Comparison of ENCODE assay signal across 8 cellular contexts in the genomic region with DNA sequence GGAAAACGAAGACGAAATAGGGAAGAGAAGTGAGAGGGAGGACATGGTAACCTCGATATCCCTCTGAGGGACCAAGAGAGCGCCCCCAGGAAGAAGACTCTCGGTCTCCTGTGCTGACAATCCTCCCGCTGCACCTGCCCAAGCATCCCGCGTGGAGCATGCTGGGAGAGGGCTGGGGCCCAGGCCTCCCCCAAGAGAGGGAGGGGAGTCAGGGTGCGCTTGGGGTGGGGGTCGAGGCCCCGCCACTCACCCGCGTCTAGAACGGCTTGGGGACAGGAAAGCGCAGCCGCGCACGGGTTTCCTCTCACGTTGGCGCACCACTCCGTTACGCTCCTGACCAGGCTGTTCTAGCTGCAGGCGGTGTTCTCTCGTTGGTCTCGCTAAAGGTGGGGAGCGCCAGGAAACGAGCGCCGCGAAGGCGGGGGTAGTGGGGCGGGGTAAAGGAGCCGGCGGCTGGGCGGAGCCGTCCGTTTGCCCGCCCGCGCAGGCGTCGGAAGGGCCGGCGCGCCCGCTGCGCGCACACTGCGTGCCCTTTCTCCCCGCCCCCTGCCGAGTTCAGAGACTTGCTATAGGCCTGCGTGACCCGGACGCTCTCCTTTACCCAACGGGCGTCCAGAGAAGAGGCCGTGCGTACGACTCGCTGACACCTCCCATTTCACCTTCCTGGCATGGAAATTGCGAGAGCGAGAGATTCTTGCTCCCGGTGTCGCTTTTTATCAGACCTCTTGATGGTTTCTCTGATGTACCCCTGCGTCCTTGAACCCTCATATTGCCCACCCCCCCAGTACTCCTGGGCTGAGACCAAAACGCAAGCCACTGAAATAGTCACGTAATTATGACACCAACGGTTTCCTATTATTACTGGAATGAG. TPM values are rescaled to one million over a fixed set of nuclear protein-coding genes. Genes with fewer than 3 reads are reported as not detected.
DNase-seq lines count a peak whose midpoint lies in the region; ATAC-seq and TF ChIP-seq lines count a peak whose summit lies in the region.

Gene C1GALT1C1 (minus strand): TSS at position 388 of the 871 bp plus-strand sequence. CDS start 2,888 bp downstream, outside the sequence.

- peak; percentile 93 for ATAC-seq in GM21529 (IDR thresholded peaks at IDR 0.05; ENCODE audit: unreplicated experiment)

- H3K4me1 Mint-ChIP-seq in IgD-negative memory B cell = peaks cover 0 to 16% (median 10%) of the 10 kb centered on the region in 3 donors

- no peak for TF ChIP-seq CTCF in epithelial cell of proximal tubule (conservative IDR thresholded peaks at IDR 0.05; ENCODE audit: low read depth, low read length)

- H3K9me3 Mint-ChIP-seq in IgD-negative memory B cell = no peaks in the 10 kb centered on the region

- H3K4me3 ChIP-seq in epithelial cell of proximal tubule (ENCODE audit: low read depth, low read length) = peak within 1 kb of the TSS; percentile 77

- peak within 1 kb of the TSS; percentile 77 to 97 (median 92) for H3K4me3 Mint-ChIP-seq in IgD-negative memory B cell

- DNase-seq in DMS 273 treated with DMSO at 0.1 percent for 48 hours (lab: John Stamatoyannopoulos, UW) = peak; percentile 91
- peak; percentile 10 for DNase-seq in OCI-M2 (lab: John Stamatoyannopoulos, UW; ENCODE audit: unreplicated experiment)
- DNase-seq in activated T-cell treated with anti-CD3 and anti-CD28 coated beads for 48 hours (ENCODE audit: low read depth) = peak; percentile 87
- peak; percentile 35 for DNase-seq in epithelial cell of proximal tubule (ENCODE audit: low read depth)
- peak; percentile 92 for DNase-seq in mucosa of gallbladder (ENCODE audit: low spot score)
- DNase-seq in stimulated activated CD8-positive, alpha-beta memory T cell treated with anti-CD3 and anti-CD28 coated beads, Interleukin-4, amount 100 ng/mL, for 4 hours (ENCODE audit: low read depth in 2 of 2, low spot score in 1 of 2) = peak; percentile 68 to 81

- no peaks in the 10 kb centered on the region for H3K27me3 Mint-ChIP-seq in IgD-negative memory B cell

- H3K27ac Mint-ChIP-seq in IgD-negative memory B cell = peak within 1 kb of the TSS; percentile 93 to 94 (median 94)

- H3K36me3 Mint-ChIP-seq in IgD-negative memory B cell = no peaks in the 10 kb centered on the region

RNA-seq across cellular contexts. Expression of gene C1GALT1C1, which starts in this region (rescaled TPM):
- 14.9 TPM for polyA plus RNA-seq in IgD-negative memory B cell
- total RNA-seq in epithelial cell of proximal tubule (30.1 and 32.1 TPM in 2 replicates), mucosa of gallbladder (26.7 TPM)

Comparison
In these comparisons a context has a peak if more than half of its experiments do, and no peak if none do; other contexts are left out.
1. Peak in every context shown above with its lines: DNase-seq, ATAC-seq and H3K4me3 ChIP-seq.
2. DNase-seq: peak in every context shown above with its lines; median percentile 92 in mucosa of gallbladder; 91 in DMS 273 treated with DMSO at 0.1 percent for 48 hours; 87 in activated T-cell treated with anti-CD3 and anti-CD28 coated beads for 48 hours; 74 in stimulated activated CD8-positive, alpha-beta memory T cell treated with anti-CD3 and anti-CD28 coated beads, Interleukin-4, amount 100 ng/mL, for 4 hours; 35 in epithelial cell of proximal tubule; 10 in OCI-M2.